ENCODE assay signal across 1 cellular context in the genomic region with DNA sequence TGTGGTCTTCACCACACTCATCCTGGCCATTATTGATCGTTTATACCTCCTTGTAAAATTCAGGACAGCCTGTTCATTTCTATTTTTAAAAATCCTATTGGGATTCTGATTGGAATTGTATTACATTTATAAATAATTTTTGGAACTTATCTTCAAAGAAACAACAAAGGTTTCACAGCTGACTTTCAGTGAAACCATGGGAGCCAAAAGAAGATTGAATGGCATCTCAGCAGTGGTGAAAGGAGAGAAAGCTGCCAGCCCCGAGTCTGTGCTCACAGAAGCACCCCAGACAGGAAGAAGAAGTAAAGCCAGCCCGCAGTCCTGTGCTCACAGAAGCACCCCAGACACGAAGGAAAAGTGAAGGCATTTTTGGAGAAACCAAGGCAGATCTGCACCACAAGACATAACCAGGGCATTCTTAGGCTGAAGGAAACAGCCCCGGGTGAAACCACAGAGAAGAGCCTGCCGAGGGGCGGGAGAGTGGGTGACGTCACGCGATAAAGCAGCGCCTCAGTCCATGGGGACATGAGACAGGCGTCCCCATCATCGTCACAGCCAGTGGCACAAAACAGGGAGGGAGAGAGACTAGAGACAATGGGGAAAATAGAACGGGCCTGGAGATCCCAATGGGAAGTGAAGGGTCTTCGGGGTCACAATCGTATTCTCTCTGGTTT.
TF ChIP-seq lines count a peak whose summit lies in the region.

No MANE protein-coding gene starts in this region.

TF ChIP-seq in HepG2, 621 proteins besides CTCF, POLR2A, EP300 and RAD21:
- TF ChIP-seq ZNF207 (IDR thresholded peaks at IDR 0.05; ENCODE audit: borderline replicate concordance) (no peak), XBP1 (CRISPR knock-in tag; IDR thresholded peaks at IDR 0.05) (no peak), ZNF180 (CRISPR knock-in tag; IDR thresholded peaks at IDR 0.05; ENCODE audit: borderline replicate concordance, low read depth) (no peak), ZNF34 (CRISPR knock-in tag; IDR thresholded peaks at IDR 0.05; ENCODE audit: borderline replicate concordance) (no peak), TCF7L2 (IDR thresholded peaks at IDR 0.05; ENCODE audit: low read depth, low read length) (no peak), MLLT10 (CRISPR knock-in tag; IDR thresholded peaks at IDR 0.05) (no peak), DPF2 (CRISPR knock-in tag; IDR thresholded peaks at IDR 0.05; ENCODE audit: borderline replicate concordance, low read depth) (no peak), TBP (CRISPR knock-in tag; IDR thresholded peaks at IDR 0.05) (no peak), MED8 (CRISPR knock-in tag; IDR thresholded peaks at IDR 0.05; ENCODE audit: insufficient replicate concordance) (no peak), ZNF317 (CRISPR knock-in tag; IDR thresholded peaks at IDR 0.05) (0 out of 2 replicates have a peak, but pooled peaks have one; percentile 40), ATF7 (IDR thresholded peaks at IDR 0.05) (peak; percentile 63), ATF7 (CRISPR knock-in tag; IDR thresholded peaks at IDR 0.05) (no peak), ZNF546 (CRISPR knock-in tag; conservative IDR thresholded peaks at IDR 0.05) (no peak), TSC22D2 (CRISPR knock-in tag; IDR thresholded peaks at IDR 0.05; ENCODE audit: borderline replicate concordance) (no peak), POLR2AphosphoS5 (IDR thresholded peaks at IDR 0.05; ENCODE audit: low read depth, low read length) (no peak), CREB1 (IDR thresholded peaks at IDR 0.05) (peak; percentile 91), CREB1 (CRISPR knock-in tag; IDR thresholded peaks at IDR 0.05) (no peak), RARG (CRISPR knock-in tag; IDR thresholded peaks at IDR 0.05; ENCODE audit: low read depth) (no peak)
- TF ChIP-seq, protein P1, sequence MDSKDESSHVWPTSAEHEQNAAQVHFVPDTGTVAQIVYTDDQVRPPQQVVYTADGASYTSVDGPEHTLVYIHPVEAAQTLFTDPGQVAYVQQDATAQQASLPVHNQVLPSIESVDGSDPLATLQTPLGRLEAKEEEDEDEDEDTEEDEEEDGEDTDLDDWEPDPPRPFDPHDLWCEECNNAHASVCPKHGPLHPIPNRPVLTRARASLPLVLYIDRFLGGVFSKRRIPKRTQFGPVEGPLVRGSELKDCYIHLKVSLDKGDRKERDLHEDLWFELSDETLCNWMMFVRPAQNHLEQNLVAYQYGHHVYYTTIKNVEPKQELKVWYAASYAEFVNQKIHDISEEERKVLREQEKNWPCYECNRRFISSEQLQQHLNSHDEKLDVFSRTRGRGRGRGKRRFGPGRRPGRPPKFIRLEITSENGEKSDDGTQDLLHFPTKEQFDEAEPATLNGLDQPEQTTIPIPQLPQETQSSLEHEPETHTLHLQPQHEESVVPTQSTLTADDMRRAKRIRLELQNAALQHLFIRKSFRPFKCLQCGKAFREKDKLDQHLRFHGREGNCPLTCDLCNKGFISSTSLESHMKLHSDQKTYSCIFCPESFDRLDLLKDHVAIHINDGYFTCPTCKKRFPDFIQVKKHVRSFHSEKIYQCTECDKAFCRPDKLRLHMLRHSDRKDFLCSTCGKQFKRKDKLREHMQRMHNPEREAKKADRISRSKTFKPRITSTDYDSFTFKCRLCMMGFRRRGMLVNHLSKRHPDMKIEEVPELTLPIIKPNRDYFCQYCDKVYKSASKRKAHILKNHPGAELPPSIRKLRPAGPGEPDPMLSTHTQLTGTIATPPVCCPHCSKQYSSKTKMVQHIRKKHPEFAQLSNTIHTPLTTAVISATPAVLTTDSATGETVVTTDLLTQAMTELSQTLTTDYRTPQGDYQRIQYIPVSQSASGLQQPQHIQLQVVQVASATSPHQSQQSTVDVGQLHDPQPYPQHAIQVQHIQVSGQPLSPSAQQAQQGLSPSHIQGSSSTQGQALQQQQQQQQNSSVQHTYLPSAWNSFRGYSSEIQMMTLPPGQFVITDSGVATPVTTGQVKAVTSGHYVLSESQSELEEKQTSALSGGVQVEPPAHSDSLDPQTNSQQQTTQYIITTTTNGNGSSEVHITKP (CRISPR knock-in tag; IDR thresholded peaks at IDR 0.05; ENCODE audit: low read depth), result no peak
- TF ChIP-seq, protein P2, sequence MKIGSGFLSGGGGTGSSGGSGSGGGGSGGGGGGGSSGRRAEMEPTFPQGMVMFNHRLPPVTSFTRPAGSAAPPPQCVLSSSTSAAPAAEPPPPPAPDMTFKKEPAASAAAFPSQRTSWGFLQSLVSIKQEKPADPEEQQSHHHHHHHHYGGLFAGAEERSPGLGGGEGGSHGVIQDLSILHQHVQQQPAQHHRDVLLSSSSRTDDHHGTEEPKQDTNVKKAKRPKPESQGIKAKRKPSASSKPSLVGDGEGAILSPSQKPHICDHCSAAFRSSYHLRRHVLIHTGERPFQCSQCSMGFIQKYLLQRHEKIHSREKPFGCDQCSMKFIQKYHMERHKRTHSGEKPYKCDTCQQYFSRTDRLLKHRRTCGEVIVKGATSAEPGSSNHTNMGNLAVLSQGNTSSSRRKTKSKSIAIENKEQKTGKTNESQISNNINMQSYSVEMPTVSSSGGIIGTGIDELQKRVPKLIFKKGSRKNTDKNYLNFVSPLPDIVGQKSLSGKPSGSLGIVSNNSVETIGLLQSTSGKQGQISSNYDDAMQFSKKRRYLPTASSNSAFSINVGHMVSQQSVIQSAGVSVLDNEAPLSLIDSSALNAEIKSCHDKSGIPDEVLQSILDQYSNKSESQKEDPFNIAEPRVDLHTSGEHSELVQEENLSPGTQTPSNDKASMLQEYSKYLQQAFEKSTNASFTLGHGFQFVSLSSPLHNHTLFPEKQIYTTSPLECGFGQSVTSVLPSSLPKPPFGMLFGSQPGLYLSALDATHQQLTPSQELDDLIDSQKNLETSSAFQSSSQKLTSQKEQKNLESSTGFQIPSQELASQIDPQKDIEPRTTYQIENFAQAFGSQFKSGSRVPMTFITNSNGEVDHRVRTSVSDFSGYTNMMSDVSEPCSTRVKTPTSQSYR (CRISPR knock-in tag; IDR thresholded peaks at IDR 0.05; ENCODE audit: borderline replicate concordance), result no peak
- TF ChIP-seq, protein P3, sequence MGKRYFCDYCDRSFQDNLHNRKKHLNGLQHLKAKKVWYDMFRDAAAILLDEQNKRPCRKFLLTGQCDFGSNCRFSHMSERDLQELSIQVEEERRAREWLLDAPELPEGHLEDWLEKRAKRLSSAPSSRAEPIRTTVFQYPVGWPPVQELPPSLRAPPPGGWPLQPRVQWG (CRISPR knock-in tag; IDR thresholded peaks at IDR 0.05; ENCODE audit: borderline replicate concordance, low read depth), result no peak
